In genomic region chr17:59829217-59830006, GRCh38 we compare ENCODE assay signal across 7 cellular contexts.
DNase-seq lines count a peak whose midpoint lies in the region; ATAC-seq, FAIRE-seq and TF ChIP-seq lines count a peak whose summit lies in the region.

No MANE protein-coding gene starts in this region.

- POLR2A ChIA-PET in MCF 10A (lab: Yijun Ruan, JAX): interaction anchor here (0.6 to 8.3 kb wide), 18 partner anchors 9 to 1198 kb away, joined by 3 to 121 read pairs (median 5); no protein-coding TSS in a partner anchor

- peak overlapping the region; percentile 94 for H3K27ac Mint-ChIP-seq in MCF 10A (ENCODE audit: low read depth, unreplicated experiment)

- peak overlapping the region; percentile 61 for H3K4me3 Mint-ChIP-seq in MCF 10A (ENCODE audit: unreplicated experiment)

- H3K9me3 Mint-ChIP-seq in MCF 10A (ENCODE audit: unreplicated experiment): no peaks in the 10 kb centered on the region

- H3K36me3 ChIP-seq in OCI-LY1 (ENCODE audit: insufficient read depth, low read length) (no peaks in the 10 kb centered on the region), right lobe of liver (no peaks in the 10 kb centered on the region)

- intact Hi-C loops in MCF 10A (cut with micrococcal nuclease) (loop anchor here (2.0 kb wide), 1 partner anchor 43 kb away; no protein-coding TSS in a partner anchor), right lobe of liver (cut with DNase I) (no loop called here)

- peaks cover 3% of the 10 kb centered on the region for H3K36me3 Mint-ChIP-seq in MCF 10A (ENCODE audit: insufficient read depth, unreplicated experiment)

- H3K27me3 Mint-ChIP-seq in MCF 10A (ENCODE audit: insufficient read depth, unreplicated experiment): no peaks in the 10 kb centered on the region

- peak; percentile 69 for ATAC-seq in GM21447 (IDR thresholded peaks at IDR 0.05; ENCODE audit: unreplicated experiment)
- peak; percentile 82 to 89 (median 86) for ATAC-seq in right lobe of liver

- H3K27me3 ChIP-seq in OCI-LY1 (ENCODE audit: insufficient read depth, low read length): no peaks in the 10 kb centered on the region
- H3K27me3 ChIP-seq in right lobe of liver: no peaks in the 10 kb centered on the region

- 15% methylated on average over 4 of the region's 4 CpGs for WGBS in right lobe of liver (ENCODE audit: insufficient coverage, low coverage, low lambda C conversion rate, missing lambda C conversion rate)

- CTCF ChIA-PET in MCF 10A (lab: Yijun Ruan, JAX): interaction anchor here (0.7 to 1.5 kb wide), 3 partner anchors 10 to 664 kb away, joined by 4 to 5 read pairs (median 4); no protein-coding TSS in a partner anchor

- peak; percentile 84 for TF ChIP-seq POLR2A in right lobe of liver (IDR thresholded peaks at IDR 0.05)

- H3K4me2 ChIP-seq in OCI-LY1 (ENCODE audit: low read length): peak overlapping the region; percentile 59

- no peaks in the 10 kb centered on the region for H3K79me2 ChIP-seq in OCI-LY1 (ENCODE audit: insufficient read depth, low read length)

- peaks cover 24% of the 10 kb centered on the region for H3K4me1 Mint-ChIP-seq in MCF 10A (ENCODE audit: insufficient read depth, unreplicated experiment)

- TF ChIP-seq CTCF in OCI-LY1 (IDR thresholded peaks at IDR 0.05; ENCODE audit: low read length) (no peak), MCF 10A (IDR thresholded peaks at IDR 0.05; ENCODE audit: unreplicated experiment) (no peak), right lobe of liver (IDR thresholded peaks at IDR 0.05) (no peak)

- peak overlapping the region; percentile 9 for H3K4me3 ChIP-seq in OCI-LY1 (ENCODE audit: low read depth, low read length, poor library complexity, severe bottlenecking)
- H3K4me3 ChIP-seq in right lobe of liver: peak overlapping the region in 1 of 3 donors; percentile 30

- H3K9ac ChIP-seq in OCI-LY1 (ENCODE audit: low read length): peak overlapping the region; percentile 25; the same call in 1 of the 2 replicates

- peak overlapping the region; percentile 78 for H3K27ac ChIP-seq in OCI-LY1 (ENCODE audit: low read depth, low read length, poor library complexity, severe bottlenecking)
- H3K27ac ChIP-seq in right lobe of liver: peak overlapping the region; percentile 70 to 90 (median 82)

- TSS peak; percentile 96 for BruUV-seq in MCF 10A (replicated peaks; lab: Mats Ljungman, UMichigan)

- H4K20me1 ChIP-seq in OCI-LY1 (ENCODE audit: insufficient read depth, low read length): no peaks in the 10 kb centered on the region

- peak; percentile 98 for DNase-seq in GM04504 (ENCODE audit: low read depth)
- DNase-seq in HS-5 (ENCODE audit: low read depth): peak; percentile 96
- peak; percentile 98 for DNase-seq in MCF 10A (ENCODE audit: unreplicated experiment)
- no peak for DNase-seq in right lobe of liver
- DNase-seq in urothelium cell line (ENCODE audit: low spot score): peak; percentile 89

- H3K9me3 ChIP-seq in OCI-LY1 (ENCODE audit: low read length) (no peaks in the 10 kb centered on the region), right lobe of liver (no peaks in the 10 kb centered on the region)

- H3K9me2 ChIP-seq in OCI-LY1 (ENCODE audit: low read depth, low read length): no peaks in the 10 kb centered on the region

- no peak overlapping the region for H2AFZ ChIP-seq in OCI-LY1 (ENCODE audit: low read length)

- FAIRE-seq in urothelium cell line (lab: Jason Lieb, UNC): peak; percentile 61

- H3K4me1 ChIP-seq in OCI-LY1 (ENCODE audit: insufficient read depth, low read length, severe bottlenecking): peaks cover 64% of the 10 kb centered on the region
- peaks cover 0 to 22% (median 2%) of the 10 kb centered on the region in 4 donors for H3K4me1 ChIP-seq in right lobe of liver

- H3F3A ChIP-seq in OCI-LY1 (ENCODE audit: insufficient read depth, low read length): no peaks in the 10 kb centered on the region

Comparison
In these comparisons a context has a peak if more than half of its experiments do, and no peak if none do; other contexts are left out.
1. DNase-seq: peak in GM04504 (single experiment), HS-5 (single experiment), MCF 10A (single experiment) and urothelium cell line (single experiment); none in right lobe of liver (0 of 3).